ENCODE assay signal across 1 cellular context in the genomic region with DNA sequence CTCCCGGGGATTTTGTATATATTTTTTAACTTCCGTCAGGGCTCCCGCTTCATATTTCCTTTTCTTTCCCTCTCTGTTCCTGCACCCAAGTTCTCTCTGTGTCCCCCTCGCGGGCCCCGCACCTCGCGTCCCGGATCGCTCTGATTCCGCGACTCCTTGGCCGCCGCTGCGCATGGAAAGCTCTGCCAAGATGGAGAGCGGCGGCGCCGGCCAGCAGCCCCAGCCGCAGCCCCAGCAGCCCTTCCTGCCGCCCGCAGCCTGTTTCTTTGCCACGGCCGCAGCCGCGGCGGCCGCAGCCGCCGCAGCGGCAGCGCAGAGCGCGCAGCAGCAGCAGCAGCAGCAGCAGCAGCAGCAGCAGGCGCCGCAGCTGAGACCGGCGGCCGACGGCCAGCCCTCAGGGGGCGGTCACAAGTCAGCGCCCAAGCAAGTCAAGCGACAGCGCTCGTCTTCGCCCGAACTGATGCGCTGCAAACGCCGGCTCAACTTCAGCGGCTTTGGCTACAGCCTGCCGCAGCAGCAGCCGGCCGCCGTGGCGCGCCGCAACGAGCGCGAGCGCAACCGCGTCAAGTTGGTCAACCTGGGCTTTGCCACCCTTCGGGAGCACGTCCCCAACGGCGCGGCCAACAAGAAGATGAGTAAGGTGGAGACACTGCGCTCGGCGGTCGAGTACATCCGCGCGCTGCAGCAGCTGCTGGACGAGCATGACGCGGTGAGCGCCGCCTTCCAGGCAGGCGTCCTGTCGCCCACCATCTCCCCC.
A peak's percentile ranks its signal among the peaks of the same experiment; 100 is the strongest.
TF ChIP-seq lines count a peak whose summit lies in the region.

No MANE protein-coding gene starts in this region.

TF ChIP-seq in WTC11, 78 proteins besides CTCF, POLR2A, EP300 and RAD21 (continued from another document):
- TF ChIP-seq, protein P1, sequence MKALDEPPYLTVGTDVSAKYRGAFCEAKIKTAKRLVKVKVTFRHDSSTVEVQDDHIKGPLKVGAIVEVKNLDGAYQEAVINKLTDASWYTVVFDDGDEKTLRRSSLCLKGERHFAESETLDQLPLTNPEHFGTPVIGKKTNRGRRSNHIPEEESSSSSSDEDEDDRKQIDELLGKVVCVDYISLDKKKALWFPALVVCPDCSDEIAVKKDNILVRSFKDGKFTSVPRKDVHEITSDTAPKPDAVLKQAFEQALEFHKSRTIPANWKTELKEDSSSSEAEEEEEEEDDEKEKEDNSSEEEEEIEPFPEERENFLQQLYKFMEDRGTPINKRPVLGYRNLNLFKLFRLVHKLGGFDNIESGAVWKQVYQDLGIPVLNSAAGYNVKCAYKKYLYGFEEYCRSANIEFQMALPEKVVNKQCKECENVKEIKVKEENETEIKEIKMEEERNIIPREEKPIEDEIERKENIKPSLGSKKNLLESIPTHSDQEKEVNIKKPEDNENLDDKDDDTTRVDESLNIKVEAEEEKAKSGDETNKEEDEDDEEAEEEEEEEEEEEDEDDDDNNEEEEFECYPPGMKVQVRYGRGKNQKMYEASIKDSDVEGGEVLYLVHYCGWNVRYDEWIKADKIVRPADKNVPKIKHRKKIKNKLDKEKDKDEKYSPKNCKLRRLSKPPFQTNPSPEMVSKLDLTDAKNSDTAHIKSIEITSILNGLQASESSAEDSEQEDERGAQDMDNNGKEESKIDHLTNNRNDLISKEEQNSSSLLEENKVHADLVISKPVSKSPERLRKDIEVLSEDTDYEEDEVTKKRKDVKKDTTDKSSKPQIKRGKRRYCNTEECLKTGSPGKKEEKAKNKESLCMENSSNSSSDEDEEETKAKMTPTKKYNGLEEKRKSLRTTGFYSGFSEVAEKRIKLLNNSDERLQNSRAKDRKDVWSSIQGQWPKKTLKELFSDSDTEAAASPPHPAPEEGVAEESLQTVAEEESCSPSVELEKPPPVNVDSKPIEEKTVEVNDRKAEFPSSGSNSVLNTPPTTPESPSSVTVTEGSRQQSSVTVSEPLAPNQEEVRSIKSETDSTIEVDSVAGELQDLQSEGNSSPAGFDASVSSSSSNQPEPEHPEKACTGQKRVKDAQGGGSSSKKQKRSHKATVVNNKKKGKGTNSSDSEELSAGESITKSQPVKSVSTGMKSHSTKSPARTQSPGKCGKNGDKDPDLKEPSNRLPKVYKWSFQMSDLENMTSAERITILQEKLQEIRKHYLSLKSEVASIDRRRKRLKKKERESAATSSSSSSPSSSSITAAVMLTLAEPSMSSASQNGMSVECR (CRISPR knock-in tag; IDR thresholded peaks at IDR 0.05; ENCODE audit: borderline replicate concordance): no peak
- TF ChIP-seq, protein P2, sequence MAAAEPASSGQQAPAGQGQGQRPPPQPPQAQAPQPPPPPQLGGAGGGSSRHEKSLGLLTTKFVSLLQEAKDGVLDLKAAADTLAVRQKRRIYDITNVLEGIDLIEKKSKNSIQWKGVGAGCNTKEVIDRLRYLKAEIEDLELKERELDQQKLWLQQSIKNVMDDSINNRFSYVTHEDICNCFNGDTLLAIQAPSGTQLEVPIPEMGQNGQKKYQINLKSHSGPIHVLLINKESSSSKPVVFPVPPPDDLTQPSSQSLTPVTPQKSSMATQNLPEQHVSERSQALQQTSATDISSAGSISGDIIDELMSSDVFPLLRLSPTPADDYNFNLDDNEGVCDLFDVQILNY (CRISPR knock-in tag; IDR thresholded peaks at IDR 0.05): no peak
- TF ChIP-seq GTF2I (CRISPR knock-in tag; conservative IDR thresholded peaks at IDR 0.05): no peak
- TF ChIP-seq, protein P3, sequence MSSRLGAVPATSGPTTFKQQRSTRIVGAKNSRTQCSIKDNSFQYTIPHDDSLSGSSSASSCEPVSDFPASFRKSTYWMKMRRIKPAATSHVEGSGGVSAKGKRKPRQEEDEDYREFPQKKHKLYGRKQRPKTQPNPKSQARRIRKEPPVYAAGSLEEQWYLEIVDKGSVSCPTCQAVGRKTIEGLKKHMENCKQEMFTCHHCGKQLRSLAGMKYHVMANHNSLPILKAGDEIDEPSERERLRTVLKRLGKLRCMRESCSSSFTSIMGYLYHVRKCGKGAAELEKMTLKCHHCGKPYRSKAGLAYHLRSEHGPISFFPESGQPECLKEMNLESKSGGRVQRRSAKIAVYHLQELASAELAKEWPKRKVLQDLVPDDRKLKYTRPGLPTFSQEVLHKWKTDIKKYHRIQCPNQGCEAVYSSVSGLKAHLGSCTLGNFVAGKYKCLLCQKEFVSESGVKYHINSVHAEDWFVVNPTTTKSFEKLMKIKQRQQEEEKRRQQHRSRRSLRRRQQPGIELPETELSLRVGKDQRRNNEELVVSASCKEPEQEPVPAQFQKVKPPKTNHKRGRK (CRISPR knock-in tag; IDR thresholded peaks at IDR 0.05; ENCODE audit: borderline replicate concordance): peak; percentile 49; the same call in 1 of the 2 replicates
- TF ChIP-seq NFE2L1 (CRISPR knock-in tag; IDR thresholded peaks at IDR 0.05): no peak
- no peak for TF ChIP-seq ZNF121 (CRISPR knock-in tag; IDR thresholded peaks at IDR 0.05)
- TF ChIP-seq, protein P4, sequence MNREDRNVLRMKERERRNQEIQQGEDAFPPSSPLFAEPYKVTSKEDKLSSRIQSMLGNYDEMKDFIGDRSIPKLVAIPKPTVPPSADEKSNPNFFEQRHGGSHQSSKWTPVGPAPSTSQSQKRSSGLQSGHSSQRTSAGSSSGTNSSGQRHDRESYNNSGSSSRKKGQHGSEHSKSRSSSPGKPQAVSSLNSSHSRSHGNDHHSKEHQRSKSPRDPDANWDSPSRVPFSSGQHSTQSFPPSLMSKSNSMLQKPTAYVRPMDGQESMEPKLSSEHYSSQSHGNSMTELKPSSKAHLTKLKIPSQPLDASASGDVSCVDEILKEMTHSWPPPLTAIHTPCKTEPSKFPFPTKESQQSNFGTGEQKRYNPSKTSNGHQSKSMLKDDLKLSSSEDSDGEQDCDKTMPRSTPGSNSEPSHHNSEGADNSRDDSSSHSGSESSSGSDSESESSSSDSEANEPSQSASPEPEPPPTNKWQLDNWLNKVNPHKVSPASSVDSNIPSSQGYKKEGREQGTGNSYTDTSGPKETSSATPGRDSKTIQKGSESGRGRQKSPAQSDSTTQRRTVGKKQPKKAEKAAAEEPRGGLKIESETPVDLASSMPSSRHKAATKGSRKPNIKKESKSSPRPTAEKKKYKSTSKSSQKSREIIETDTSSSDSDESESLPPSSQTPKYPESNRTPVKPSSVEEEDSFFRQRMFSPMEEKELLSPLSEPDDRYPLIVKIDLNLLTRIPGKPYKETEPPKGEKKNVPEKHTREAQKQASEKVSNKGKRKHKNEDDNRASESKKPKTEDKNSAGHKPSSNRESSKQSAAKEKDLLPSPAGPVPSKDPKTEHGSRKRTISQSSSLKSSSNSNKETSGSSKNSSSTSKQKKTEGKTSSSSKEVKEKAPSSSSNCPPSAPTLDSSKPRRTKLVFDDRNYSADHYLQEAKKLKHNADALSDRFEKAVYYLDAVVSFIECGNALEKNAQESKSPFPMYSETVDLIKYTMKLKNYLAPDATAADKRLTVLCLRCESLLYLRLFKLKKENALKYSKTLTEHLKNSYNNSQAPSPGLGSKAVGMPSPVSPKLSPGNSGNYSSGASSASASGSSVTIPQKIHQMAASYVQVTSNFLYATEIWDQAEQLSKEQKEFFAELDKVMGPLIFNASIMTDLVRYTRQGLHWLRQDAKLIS (CRISPR knock-in tag; IDR thresholded peaks at IDR 0.05; ENCODE audit: borderline replicate concordance): no peak
- 0 out of 2 replicates have a peak, but pooled peaks have one; percentile 24 for TF ChIP-seq TEAD4 (CRISPR knock-in tag; IDR thresholded peaks at IDR 0.05)
- TF ChIP-seq, protein P5, sequence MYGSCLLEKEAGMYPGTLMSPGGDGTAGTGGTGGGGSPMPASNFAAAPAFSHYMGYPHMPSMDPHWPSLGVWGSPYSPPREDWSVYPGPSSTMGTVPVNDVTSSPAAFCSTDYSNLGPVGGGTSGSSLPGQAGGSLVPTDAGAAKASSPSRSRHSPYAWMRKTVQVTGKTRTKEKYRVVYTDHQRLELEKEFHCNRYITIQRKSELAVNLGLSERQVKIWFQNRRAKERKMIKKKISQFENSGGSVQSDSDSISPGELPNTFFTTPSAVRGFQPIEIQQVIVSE (CRISPR knock-in tag; IDR thresholded peaks at IDR 0.05; ENCODE audit: borderline replicate concordance): no peak
TF ChIP-seq in WTC11: peak in this region for 6.
